In the genomic region with DNA sequence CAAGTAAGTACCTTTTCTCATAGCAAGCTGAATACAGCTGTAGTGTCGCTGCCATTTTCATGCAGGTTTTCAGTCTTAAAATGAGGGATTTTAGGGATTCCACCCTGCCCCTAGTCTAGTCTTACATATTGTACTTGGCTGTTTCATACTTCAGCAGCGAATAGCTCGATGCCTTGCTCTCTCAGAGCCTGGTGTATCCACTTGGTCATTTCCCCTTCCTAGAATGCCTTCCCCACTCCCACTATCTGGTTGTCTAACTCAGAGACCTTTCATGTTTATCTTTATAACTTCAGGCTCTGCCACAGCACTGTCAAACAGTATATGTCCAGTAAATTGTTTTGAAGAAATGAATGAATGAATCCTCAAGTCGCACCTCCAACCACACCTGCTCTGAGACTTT, we compare ENCODE assay signal across 31 cellular contexts. TPM values are rescaled to one million over a fixed set of nuclear protein-coding genes. Genes with fewer than 3 reads are reported as not detected.
"Had no signal": no experiment of that assay in that cellular context is flagged by ENCODE, and none has a peak within 500 bp of the region (broad histone marks: within the 10 kb centered on the region; RNA-seq: fewer than 3 reads in every experiment).

No MANE protein-coding gene starts in this region.

- H3K27ac ChIP-seq: brain microvascular endothelial cell, coronary artery, dorsolateral prefrontal cortex, esophagus muscularis mucosa, foreskin keratinocyte, gastrocnemius medialis, heart left ventricle, VCaP had no signal

- H3K4me1 ChIP-seq: esophagus muscularis mucosa, foreskin keratinocyte, gastrocnemius medialis, heart left ventricle had no signal

- ATAC-seq: activated T-cell treated with anti-CD3 and anti-CD28 coated beads, Interleukin-2, amount 50 U/mL, for 4 hours; activated T-helper 17 cell treated with anti-CD3 and anti-CD28 coated beads, Interleukin-2, amount 50 U/mL, for 72 hours; foreskin keratinocyte; gastrocnemius medialis; heart left ventricle; WTC11 had no signal

- H3K27me3 ChIP-seq: brain microvascular endothelial cell, dorsolateral prefrontal cortex, esophagus muscularis mucosa, foreskin keratinocyte, gastrocnemius medialis, heart left ventricle had no signal

- H3K4me3 ChIP-seq: coronary artery, dorsolateral prefrontal cortex, esophagus muscularis mucosa, gastrocnemius medialis, heart left ventricle had no signal

- H3K36me3 ChIP-seq: brain microvascular endothelial cell, esophagus muscularis mucosa, gastrocnemius medialis, heart left ventricle had no signal

- H3K9me3 ChIP-seq: esophagus muscularis mucosa, gastrocnemius medialis had no signal

- FAIRE-seq: astrocyte, bronchial epithelial cell, TTC549 had no signal

- DNase-seq: activated CD4-positive, alpha-beta memory T cell treated with anti-CD3 and anti-CD28 coated beads, Interleukin-2, amount 10 ng/mL, durations not matched to agents 7 days and 5 days; activated CD4-positive, alpha-beta T cell treated with anti-CD3 and anti-CD28 coated beads for 1 hour; activated CD4-positive, alpha-beta T cell treated with anti-CD3 and anti-CD28 coated beads for 4 hours; activated CD4-positive, alpha-beta T cell treated with anti-CD3 and anti-CD28 coated beads, Interleukin-2, amount 10 ng/mL, durations not matched to agents 7 days and 5 days; activated CD4-positive, alpha-beta T cell treated with anti-CD3 and anti-CD28 coated beads, Interleukin-2, amount 50 U/mL, for 4 hours; activated CD8-positive, alpha-beta memory T cell treated with anti-CD3 and anti-CD28 coated beads for 24 hours; activated effector memory CD4-positive, alpha-beta T cell treated with Interleukin-2 at 50 U/mL for 16 hours; activated gamma-delta T cell treated with Interleukin-2 at 50 U/mL for 16 hours; activated naive CD4-positive, alpha-beta T cell treated with anti-CD3 and anti-CD28 coated beads, Interleukin-2, amount 50 U/mL, for 16 hours; activated naive CD4-positive, alpha-beta T cell treated with Interleukin-2 at 50 U/mL for 16 hours; activated T-cell treated with anti-CD3 and anti-CD28 coated beads, Interleukin-2, amount 50 U/mL, for 4 hours; amniotic stem cell; anterior cingulate cortex; brain microvascular endothelial cell; dorsolateral prefrontal cortex; effector memory CD4-positive, alpha-beta T cell; endodermal cell; erythroblast; foreskin keratinocyte; gastrocnemius medialis; glutamatergic neuron; heart left ventricle; T-helper 2 cell had no signal

RNA-seq across cellular contexts. Expression of a gene that starts 21.1 kb away (rescaled TPM):
- total RNA-seq: foreskin keratinocyte had no signal
- polyA plus RNA-seq: foreskin keratinocyte had no signal
